ENCODE assay signal across 22 cellular contexts in genomic region chr7:46170021-46170420, GRCh38.
DNase-seq lines count a peak whose midpoint lies in the region; ATAC-seq, FAIRE-seq and TF ChIP-seq lines count a peak whose summit lies in the region.
"Had no signal": no experiment of that assay in that cellular context is flagged by ENCODE, and none has a peak within 500 bp of the region (broad histone marks: within the 10 kb centered on the region; RNA-seq: fewer than 3 reads in every experiment).

No MANE protein-coding gene starts in this region.

- no peaks in the 10 kb centered on the region for H3K4me1 Mint-ChIP-seq in activated naive CD4-positive, alpha-beta T cell treated with anti-CD3 and anti-CD28 coated beads, Interleukin-2, amount 50 U/mL, for 24 hours
- H3K4me1 Mint-ChIP-seq in osteocyte (ENCODE audit: unreplicated experiment), result peaks cover 15% of the 10 kb centered on the region
- H3K4me1 Mint-ChIP-seq: GM23338 had no signal

- H3K4me3 Mint-ChIP-seq in activated naive CD4-positive, alpha-beta T cell treated with anti-CD3 and anti-CD28 coated beads, Interleukin-2, amount 50 U/mL, for 24 hours, result no peak overlapping the region
- H3K4me3 Mint-ChIP-seq in osteocyte (ENCODE audit: unreplicated experiment), result no peak overlapping the region
- H3K4me3 Mint-ChIP-seq: CD4-positive, alpha-beta T cell; GM23338 had no signal

- no peaks in the 10 kb centered on the region for H3K9me3 ChIP-seq in right lobe of liver
- H3K9me3 ChIP-seq: A549, Caco-2 had no signal

- peak overlapping the region; percentile 23 for H3K27ac Mint-ChIP-seq in activated naive CD4-positive, alpha-beta T cell treated with anti-CD3 and anti-CD28 coated beads, Interleukin-2, amount 50 U/mL, for 24 hours
- H3K27ac Mint-ChIP-seq in osteocyte (ENCODE audit: unreplicated experiment), result peak overlapping the region; percentile 10
- H3K27ac Mint-ChIP-seq: CD4-positive, alpha-beta T cell; GM23338 had no signal

- no peaks in the 10 kb centered on the region for H3K9me3 Mint-ChIP-seq in activated naive CD4-positive, alpha-beta T cell treated with anti-CD3 and anti-CD28 coated beads, Interleukin-2, amount 50 U/mL, for 24 hours
- no peaks in the 10 kb centered on the region for H3K9me3 Mint-ChIP-seq in osteocyte (ENCODE audit: unreplicated experiment)
- H3K9me3 Mint-ChIP-seq: CD4-positive, alpha-beta T cell; GM23338 had no signal

- no peaks in the 10 kb centered on the region for H3K4me1 ChIP-seq in right lobe of liver
- H3K4me1 ChIP-seq: Caco-2 had no signal

- TF ChIP-seq CTCF in osteocyte (IDR thresholded peaks at IDR 0.05), result no peak
- no peak for TF ChIP-seq CTCF in right lobe of liver (IDR thresholded peaks at IDR 0.05)

- 81% methylated on average over 4 of the region's 6 CpGs for WGBS in right lobe of liver (ENCODE audit: insufficient coverage, low coverage, low lambda C conversion rate, missing lambda C conversion rate)

- no peaks in the 10 kb centered on the region for H3K36me3 Mint-ChIP-seq in activated naive CD4-positive, alpha-beta T cell treated with anti-CD3 and anti-CD28 coated beads, Interleukin-2, amount 50 U/mL, for 24 hours
- no peaks in the 10 kb centered on the region for H3K36me3 Mint-ChIP-seq in osteocyte (ENCODE audit: unreplicated experiment)

- H3K36me3 ChIP-seq in right lobe of liver, result no peaks in the 10 kb centered on the region

- no peak overlapping the region for H3K27ac ChIP-seq in right lobe of liver
- H3K27ac ChIP-seq: 22Rv1, A549, C4-2B had no signal

- intact Hi-C loops in right lobe of liver (cut with DNase I), result no loop called here

- FAIRE-seq in urothelium cell line (lab: Jason Lieb, UNC), result peak; percentile 81
- FAIRE-seq: A549, D721Med, G401.6, GM12891, GM19239, H54, HepG2 had no signal

- no peak for ATAC-seq in right lobe of liver
- ATAC-seq: A549, GM23338, HepG2 had no signal

- no peak for TF ChIP-seq POLR2A in right lobe of liver (IDR thresholded peaks at IDR 0.05)

- no peaks in the 10 kb centered on the region for H3K27me3 ChIP-seq in right lobe of liver

- H3K4me3 ChIP-seq in right lobe of liver, result no peak overlapping the region
- H3K4me3 ChIP-seq: A549, GM23338 had no signal

- H3K27me3 Mint-ChIP-seq in activated naive CD4-positive, alpha-beta T cell treated with anti-CD3 and anti-CD28 coated beads, Interleukin-2, amount 50 U/mL, for 24 hours, result no peaks in the 10 kb centered on the region
- no peaks in the 10 kb centered on the region for H3K27me3 Mint-ChIP-seq in osteocyte (ENCODE audit: unreplicated experiment)
- H3K27me3 Mint-ChIP-seq: CD4-positive, alpha-beta T cell had no signal

- no peak for DNase-seq in activated naive CD4-positive, alpha-beta T cell treated with anti-CD3 and anti-CD28 coated beads, Interleukin-2, amount 50 U/mL, for 16 hours
- DNase-seq in kidney tubule cell (ENCODE audit: low spot score) (peak; percentile 58), osteocyte (ENCODE audit: extremely low spot score, unreplicated experiment) (no peak), urothelium cell line (ENCODE audit: low spot score) (no peak), right lobe of liver (no peak), Kasumi-1 (lab: John Stamatoyannopoulos, UW) (no peak), NCI-H82 treated with DMSO at 0.1 percent for 48 hours (lab: John Stamatoyannopoulos, UW; ENCODE audit: unreplicated experiment) (no peak)
- DNase-seq: AML-193; Caco-2; CD4-positive, alpha-beta T cell; HCEC 1CT had no signal
